ENCODE assay signal across 1 cellular context in the genomic region with DNA sequence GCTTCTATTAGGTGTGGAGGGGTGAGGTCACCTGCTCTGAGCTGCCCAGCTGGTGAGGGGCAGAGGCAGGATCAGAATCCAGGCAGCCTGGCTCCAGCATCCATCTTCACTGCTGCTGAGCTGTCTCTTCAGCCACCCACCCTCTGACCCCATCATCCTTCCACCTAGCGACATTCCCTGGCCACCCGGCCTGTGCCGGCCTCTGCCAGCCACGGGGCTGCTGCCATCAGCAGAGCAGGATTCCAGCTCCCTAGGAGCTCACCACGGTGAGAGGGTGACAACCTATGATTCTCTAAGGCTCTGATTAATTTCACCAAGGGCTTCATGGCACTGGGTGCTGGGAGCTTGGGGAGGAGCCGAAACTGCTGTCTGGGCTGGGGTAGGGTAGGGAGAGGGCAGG.
TF ChIP-seq lines count a peak whose summit lies in the region.

No MANE protein-coding gene starts in this region.

TF ChIP-seq in WTC11, 78 proteins besides CTCF, POLR2A, EP300 and RAD21 (continued from another document):
- TF ChIP-seq, protein P1, sequence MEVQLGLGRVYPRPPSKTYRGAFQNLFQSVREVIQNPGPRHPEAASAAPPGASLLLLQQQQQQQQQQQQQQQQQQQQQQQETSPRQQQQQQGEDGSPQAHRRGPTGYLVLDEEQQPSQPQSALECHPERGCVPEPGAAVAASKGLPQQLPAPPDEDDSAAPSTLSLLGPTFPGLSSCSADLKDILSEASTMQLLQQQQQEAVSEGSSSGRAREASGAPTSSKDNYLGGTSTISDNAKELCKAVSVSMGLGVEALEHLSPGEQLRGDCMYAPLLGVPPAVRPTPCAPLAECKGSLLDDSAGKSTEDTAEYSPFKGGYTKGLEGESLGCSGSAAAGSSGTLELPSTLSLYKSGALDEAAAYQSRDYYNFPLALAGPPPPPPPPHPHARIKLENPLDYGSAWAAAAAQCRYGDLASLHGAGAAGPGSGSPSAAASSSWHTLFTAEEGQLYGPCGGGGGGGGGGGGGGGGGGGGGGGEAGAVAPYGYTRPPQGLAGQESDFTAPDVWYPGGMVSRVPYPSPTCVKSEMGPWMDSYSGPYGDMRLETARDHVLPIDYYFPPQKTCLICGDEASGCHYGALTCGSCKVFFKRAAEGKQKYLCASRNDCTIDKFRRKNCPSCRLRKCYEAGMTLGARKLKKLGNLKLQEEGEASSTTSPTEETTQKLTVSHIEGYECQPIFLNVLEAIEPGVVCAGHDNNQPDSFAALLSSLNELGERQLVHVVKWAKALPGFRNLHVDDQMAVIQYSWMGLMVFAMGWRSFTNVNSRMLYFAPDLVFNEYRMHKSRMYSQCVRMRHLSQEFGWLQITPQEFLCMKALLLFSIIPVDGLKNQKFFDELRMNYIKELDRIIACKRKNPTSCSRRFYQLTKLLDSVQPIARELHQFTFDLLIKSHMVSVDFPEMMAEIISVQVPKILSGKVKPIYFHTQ (CRISPR knock-in tag; IDR thresholded peaks at IDR 0.05), result no peak
- TF ChIP-seq E2F5 (CRISPR knock-in tag; IDR thresholded peaks at IDR 0.05), result no peak
- no peak for TF ChIP-seq ZNF396 (CRISPR knock-in tag; IDR thresholded peaks at IDR 0.05; ENCODE audit: borderline replicate concordance)
- no peak for TF ChIP-seq ZNF671 (CRISPR knock-in tag; IDR thresholded peaks at IDR 0.05)
- TF ChIP-seq, protein P2, sequence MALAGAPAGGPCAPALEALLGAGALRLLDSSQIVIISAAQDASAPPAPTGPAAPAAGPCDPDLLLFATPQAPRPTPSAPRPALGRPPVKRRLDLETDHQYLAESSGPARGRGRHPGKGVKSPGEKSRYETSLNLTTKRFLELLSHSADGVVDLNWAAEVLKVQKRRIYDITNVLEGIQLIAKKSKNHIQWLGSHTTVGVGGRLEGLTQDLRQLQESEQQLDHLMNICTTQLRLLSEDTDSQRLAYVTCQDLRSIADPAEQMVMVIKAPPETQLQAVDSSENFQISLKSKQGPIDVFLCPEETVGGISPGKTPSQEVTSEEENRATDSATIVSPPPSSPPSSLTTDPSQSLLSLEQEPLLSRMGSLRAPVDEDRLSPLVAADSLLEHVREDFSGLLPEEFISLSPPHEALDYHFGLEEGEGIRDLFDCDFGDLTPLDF (CRISPR knock-in tag; IDR thresholded peaks at IDR 0.05), result no peak
- TF ChIP-seq OVOL2 (CRISPR knock-in tag; IDR thresholded peaks at IDR 0.05; ENCODE audit: borderline replicate concordance), result no peak
- no peak for TF ChIP-seq EMX1 (CRISPR knock-in tag; IDR thresholded peaks at IDR 0.05)
- no peak for TF ChIP-seq GABPB1 (CRISPR knock-in tag; IDR thresholded peaks at IDR 0.05)
